Comparison of ENCODE assay signal across 19 cellular contexts in the genomic region with DNA sequence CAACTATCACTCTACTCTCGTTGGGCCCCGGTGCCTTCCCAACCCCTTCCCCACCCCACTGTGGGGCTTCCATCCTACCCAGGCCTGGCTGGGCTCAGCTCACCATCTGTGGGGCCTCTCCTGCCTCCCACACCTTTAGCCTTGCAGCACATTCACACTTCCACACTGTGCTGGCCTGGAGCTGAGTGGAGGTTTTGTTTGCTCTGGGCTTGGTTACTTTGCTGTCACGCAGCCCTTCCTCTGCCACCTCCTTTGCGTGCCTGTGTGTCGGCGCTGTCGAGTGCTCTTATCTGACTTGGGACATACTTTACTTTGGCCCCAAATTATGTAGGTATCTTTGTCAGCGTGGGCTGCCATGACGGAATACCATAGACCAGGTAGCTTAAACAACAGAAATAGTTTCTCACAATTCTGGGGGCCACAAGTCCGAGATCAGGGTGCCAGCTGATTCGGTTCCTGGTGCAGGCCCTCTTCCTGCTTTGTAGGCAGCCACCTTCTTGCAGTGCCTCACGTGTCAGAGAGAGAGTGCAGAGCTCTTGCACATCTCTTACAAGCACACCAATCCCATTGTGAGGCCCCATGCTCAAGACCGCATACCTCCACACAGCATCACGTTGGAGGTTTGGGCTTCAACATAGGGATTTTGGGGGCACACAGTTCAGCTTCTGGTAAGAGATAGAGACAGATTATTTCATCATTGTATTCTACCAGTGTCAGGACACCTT.
DNase-seq lines count a peak whose midpoint lies in the region; ATAC-seq and TF ChIP-seq lines count a peak whose summit lies in the region.
"Had no signal": no experiment of that assay in that cellular context is flagged by ENCODE, and none has a peak within 500 bp of the region (broad histone marks: within the 10 kb centered on the region; RNA-seq: fewer than 3 reads in every experiment).

No MANE protein-coding gene starts in this region.

- H3K4me3 ChIP-seq in CD8-positive, alpha-beta T cell (ENCODE audit: low read depth, low read length) = no peak overlapping the region
- H3K4me3 ChIP-seq in Caco-2 (ENCODE audit: low read depth, low read length) (no peak overlapping the region), dorsolateral prefrontal cortex (no peak overlapping the region)

- H3K27me3 ChIP-seq in CD8-positive, alpha-beta T cell (ENCODE audit: insufficient read depth, low read length) = no peaks in the 10 kb centered on the region
- H3K27me3 ChIP-seq in Caco-2 (replicated peaks; ENCODE audit: control insufficient read depth, insufficient read depth, low read length) (no peaks in the 10 kb centered on the region), dorsolateral prefrontal cortex (no peaks in the 10 kb centered on the region)

- no peak for ATAC-seq in CD8-positive, alpha-beta T cell
- ATAC-seq: HepG2 had no signal

- H3K36me3 ChIP-seq in CD8-positive, alpha-beta T cell (ENCODE audit: insufficient read depth, low read length) = peaks cover 42% of the 10 kb centered on the region
- H3K36me3 ChIP-seq in Caco-2 (ENCODE audit: control insufficient read depth, insufficient read depth, low read length) = peaks cover 2% of the 10 kb centered on the region; the same call in 1 of the 2 replicates

- no peaks in the 10 kb centered on the region for H3K4me1 Mint-ChIP-seq in CD8-positive, alpha-beta T cell (ENCODE audit: low read depth)
- H3K4me1 Mint-ChIP-seq in Caco-2 (ENCODE audit: low read depth, unreplicated experiment) (no peaks in the 10 kb centered on the region), endothelial cell (ENCODE audit: unreplicated experiment) (no peaks in the 10 kb centered on the region), neural crest cell (no peaks in the 10 kb centered on the region)

- no peak for DNase-seq in CD8-positive, alpha-beta T cell
- DNase-seq in Caco-2 = no peak
- DNase-seq in endothelial cell (ENCODE audit: low spot score) = no peak
- DNase-seq in neural crest cell (ENCODE audit: low read depth, low spot score) = no peak
- DNase-seq in NCI-H2196 treated with DMSO at 0.1 percent for 48 hours (lab: John Stamatoyannopoulos, UW; ENCODE audit: unreplicated experiment) = no peak
- DNase-seq in stimulated activated CD4-positive, alpha-beta T cell treated with anti-CD3 and anti-CD28 coated beads, Interleukin-2, amount 100 ng/mL, for 24 hours = no peak
- DNase-seq in dorsolateral prefrontal cortex = no peak
- DNase-seq: ACHN, AML-193, H7, HFFc6, KG1, NCI-H1105 treated with DMSO at 0.1 percent for 48 hours, NCI-H1694, NCI-H2081 treated with DMSO at 0.1 percent for 48 hours, NCI-H510A, NCI-H774 had no signal

- H3K9me3 ChIP-seq in CD8-positive, alpha-beta T cell (ENCODE audit: low read length) = no peaks in the 10 kb centered on the region
- no peaks in the 10 kb centered on the region for H3K9me3 ChIP-seq in Caco-2

- no TSS peak for BruUV-seq in Caco-2 (replicated peaks; lab: Mats Ljungman, UMichigan)

- no peaks in the 10 kb centered on the region for H3K9me3 Mint-ChIP-seq in CD8-positive, alpha-beta T cell
- H3K9me3 Mint-ChIP-seq in Caco-2 (ENCODE audit: unreplicated experiment) (no peaks in the 10 kb centered on the region), endothelial cell (ENCODE audit: unreplicated experiment) (no peaks in the 10 kb centered on the region), neural crest cell (no peaks in the 10 kb centered on the region)
- H3K9me3 Mint-ChIP-seq: HFFc6 had no signal

- H3K4me1 ChIP-seq in CD8-positive, alpha-beta T cell (ENCODE audit: insufficient read depth, low read length) = no peaks in the 10 kb centered on the region
- no peaks in the 10 kb centered on the region for H3K4me1 ChIP-seq in Caco-2

- POLR2A ChIA-PET in CD8-positive, alpha-beta T cell (lab: Charles Lee) = no interaction called here
- POLR2A ChIA-PET in Caco-2 (lab: Charles Lee) = no interaction called here

- no peak overlapping the region for H3K27ac ChIP-seq in CD8-positive, alpha-beta T cell (ENCODE audit: low read depth, low read length)
- H3K27ac ChIP-seq in dorsolateral prefrontal cortex = peak overlapping the region in 1 of 59 donors; percentile 6
- H3K27ac ChIP-seq: C4-2B had no signal

- H3K4me3 Mint-ChIP-seq in CD8-positive, alpha-beta T cell = no peak overlapping the region
- H3K4me3 Mint-ChIP-seq in Caco-2 (ENCODE audit: unreplicated experiment) (no peak overlapping the region), endothelial cell (ENCODE audit: unreplicated experiment) (peak overlapping the region; percentile 25), neural crest cell (no peak overlapping the region)
- H3K4me3 Mint-ChIP-seq: HFFc6 had no signal

- peaks cover 93% of the 10 kb centered on the region for H3K36me3 Mint-ChIP-seq in CD8-positive, alpha-beta T cell
- H3K36me3 Mint-ChIP-seq in Caco-2 (ENCODE audit: insufficient read depth, unreplicated experiment) (peaks cover 87% of the 10 kb centered on the region), endothelial cell (ENCODE audit: low read depth, unreplicated experiment) (peaks cover 62% of the 10 kb centered on the region), neural crest cell (ENCODE audit: low read depth) (peaks cover 21% of the 10 kb centered on the region)

- H3K27me3 Mint-ChIP-seq in CD8-positive, alpha-beta T cell (ENCODE audit: low read depth) = no peaks in the 10 kb centered on the region
- H3K27me3 Mint-ChIP-seq in Caco-2 (ENCODE audit: insufficient read depth, unreplicated experiment) (no peaks in the 10 kb centered on the region), endothelial cell (ENCODE audit: unreplicated experiment) (peaks cover 3% of the 10 kb centered on the region), neural crest cell (ENCODE audit: low read depth) (no peaks in the 10 kb centered on the region)

- CTCF ChIA-PET in CD8-positive, alpha-beta T cell (lab: Charles Lee) = no interaction called here
- CTCF ChIA-PET in Caco-2 (lab: Charles Lee) = interaction anchor here (0.7 kb wide), 1 partner anchor 175 kb away, joined by 3 read pairs; no protein-coding TSS in a partner anchor

- no peak for TF ChIP-seq CTCF in CD8-positive, alpha-beta T cell (IDR thresholded peaks at IDR 0.05)
- TF ChIP-seq CTCF in Caco-2 (IDR thresholded peaks at IDR 0.05; ENCODE audit: insufficient read depth in 1 of 2, low read depth in 1 of 2, low read length in 1 of 2, severe bottlenecking in 1 of 2, unreplicated experiment in 1 of 2) (no peak), endothelial cell (IDR thresholded peaks at IDR 0.05; ENCODE audit: unreplicated experiment) (no peak), neural crest cell (conservative IDR thresholded peaks at IDR 0.05) (no peak), dorsolateral prefrontal cortex (IDR thresholded peaks at IDR 0.05 in 54 of 56, conservative IDR thresholded peaks at IDR 0.05 in 2 of 56; ENCODE audit: low read depth in 1 of 56, partially characterized antibody in 56 of 56) (no peak)

- peak overlapping the region; percentile 45 for H3K27ac Mint-ChIP-seq in CD8-positive, alpha-beta T cell
- H3K27ac Mint-ChIP-seq in Caco-2 (ENCODE audit: unreplicated experiment) (peak overlapping the region; percentile 18), endothelial cell (ENCODE audit: unreplicated experiment) (no peak overlapping the region), neural crest cell (ENCODE audit: unreplicated experiment) (peak overlapping the region; percentile 75)
- H3K27ac Mint-ChIP-seq: HFFc6 had no signal

- intact Hi-C loops in CD8-positive, alpha-beta T cell (cut with DNase I, micrococcal nuclease) = no loop called here
- intact Hi-C loops in Caco-2 (cut with micrococcal nuclease; ENCODE audit: unreplicated experiment) = no loop called here
- intact Hi-C loops in dorsolateral prefrontal cortex (cut with DNase I) = no loop called here
